Comparison of ENCODE assay signal across 39 cellular contexts in the genomic region with DNA sequence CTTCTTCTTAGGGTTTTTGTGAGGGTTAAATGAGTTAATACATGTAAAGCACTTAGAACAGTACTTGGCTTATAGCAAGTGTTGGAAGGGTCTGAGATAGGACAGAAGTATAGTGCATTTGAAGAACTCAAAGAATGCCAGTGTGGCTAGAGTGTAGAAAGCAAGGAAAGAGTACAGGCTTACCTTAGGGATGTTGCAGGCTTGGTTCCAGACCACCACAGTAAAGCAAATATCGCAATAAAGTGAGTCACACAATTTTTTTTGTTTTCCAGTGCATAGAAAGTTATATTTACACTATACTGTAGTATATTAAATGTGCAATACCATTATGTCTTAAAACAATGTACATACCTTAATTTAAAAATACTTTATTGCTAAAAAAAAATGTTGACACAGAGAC. TPM values are rescaled to one million over a fixed set of nuclear protein-coding genes. Genes with fewer than 3 reads are reported as not detected.
"Had no signal": no experiment of that assay in that cellular context is flagged by ENCODE, and none has a peak within 500 bp of the region (broad histone marks: within the 10 kb centered on the region; RNA-seq: fewer than 3 reads in every experiment).

No MANE protein-coding gene starts in this region.

- H2AFZ ChIP-seq: parathyroid adenoma had no signal

- H3K36me3 Mint-ChIP-seq: immature natural killer cell; memory B cell; stimulated activated memory B cell treated with anti-CD40 and anti-IgM and Interleukin-4, amounts not matched to agents 10 μg/mL and 1 μg/mL and 100 μg/mL, for 72 hours; type B pancreatic cell had no signal

- H3K27me3 Mint-ChIP-seq: activated CD4-positive, alpha-beta T cell treated with anti-CD3 and anti-CD28 coated beads, Interleukin-2, amount 10 ng/mL, durations not matched to agents 7 days and 5 days; activated CD8-positive, alpha-beta memory T cell treated with anti-CD3 and anti-CD28 coated beads, Interleukin-2, amount 10 ng/mL, durations not matched to agents 7 days and 5 days; memory B cell; naive thymus-derived CD4-positive, alpha-beta T cell; stimulated activated memory B cell treated with anti-CD40 and anti-IgM and Interleukin-4, amounts not matched to agents 10 μg/mL and 1 μg/mL and 100 μg/mL, for 72 hours; stimulated activated naive CD8-positive, alpha-beta T cell treated with anti-CD3 and anti-CD28 coated beads, Interleukin-15, amount 100 ng/mL, for 72 hours; type B pancreatic cell had no signal

- H3K4me1 Mint-ChIP-seq: immature natural killer cell; memory B cell; stimulated activated memory B cell treated with anti-CD40 and anti-IgM and Interleukin-4, amounts not matched to agents 10 μg/mL and 1 μg/mL and 100 μg/mL, for 72 hours had no signal

- H3K9me3 Mint-ChIP-seq: activated CD4-positive, alpha-beta T cell treated with anti-CD3 and anti-CD28 coated beads, Interleukin-2, amount 10 ng/mL, durations not matched to agents 7 days and 5 days; activated naive CD4-positive, alpha-beta T cell treated with anti-CD3 and anti-CD28 coated beads, Interleukin-2, amount 50 U/mL, for 72 hours; activated T-cell treated with anti-CD3 and anti-CD28 coated beads, Interleukin-2, amount 50 U/mL, for 72 hours; dendritic cell treated with granulocyte-macrophage colony-stimulating factor and Interleukin-4, amounts not matched to agents 40 ng/mL and 50 ng/mL, for 4 days; immature natural killer cell; memory B cell; naive thymus-derived CD4-positive, alpha-beta T cell; stimulated activated memory B cell treated with anti-CD40 and anti-IgM and Interleukin-4, amounts not matched to agents 10 μg/mL and 1 μg/mL and 100 μg/mL, for 72 hours; stimulated activated naive CD8-positive, alpha-beta T cell treated with anti-CD3 and anti-CD28 coated beads, Interleukin-15, amount 100 ng/mL, for 72 hours; T-helper 1 cell treated with Interleukin-12 subunit alpha and Interleukin-12 subunit beta and Interleukin-4 antibody, amounts not matched to agents 30 μg/mL and 1 μg/mL, for 36 hours; type B pancreatic cell had no signal

- H3K4me3 ChIP-seq: esophagus muscularis mucosa, heart left ventricle, psoas muscle, sigmoid colon, smooth muscle cell, uterus had no signal

- DNase-seq: activated CD4-positive, alpha-beta T cell treated with anti-CD3 and anti-CD28 coated beads, Interleukin-2, amount 10 ng/mL, durations not matched to agents 7 days and 5 days; activated CD4-positive, CD25-positive, alpha-beta regulatory T cell treated with anti-CD3 and anti-CD28 coated beads, Interleukin-2, amount 50 U/mL, for 72 hours; activated CD8-positive, alpha-beta memory T cell treated with anti-CD3 and anti-CD28 coated beads, Interleukin-2, amount 10 ng/mL, durations not matched to agents 7 days and 5 days; activated CD8-positive, alpha-beta T cell treated with anti-CD3 and anti-CD28 coated beads, Interleukin-2, amount 10 ng/mL, durations not matched to agents 7 days and 5 days; activated naive CD4-positive, alpha-beta T cell; activated T-cell treated with anti-CD3 and anti-CD28 coated beads for 4 hours; activated T-cell treated with anti-CD3 and anti-CD28 coated beads, Interleukin-2, amount 50 U/mL, for 72 hours; anterior cingulate cortex; central memory CD4-positive, alpha-beta T cell; effector CD4-positive, alpha-beta T cell; foreskin fibroblast; heart left ventricle; hypothalamus; immature natural killer cell; midbrain; naive thymus-derived CD4-positive, alpha-beta T cell; nucleus accumbens; psoas muscle; sigmoid colon; stimulated activated CD4-positive, alpha-beta T cell treated with anti-CD3 and anti-CD28 coated beads, Interleukin-1b, Interleukin-23, amount 100 ng/mL, for 48 hours; stimulated activated CD4-positive, alpha-beta T cell treated with anti-CD3 and anti-CD28 coated beads, Interleukin-4, amount 100 ng/mL, for 4 hours; stimulated activated CD8-positive, alpha-beta memory T cell treated with anti-CD3 and anti-CD28 coated beads, Interleukin-4, amount 100 ng/mL, for 48 hours; stimulated activated naive CD8-positive, alpha-beta T cell treated with anti-CD3 and anti-CD28 coated beads, Interleukin-15, amount 100 ng/mL, for 72 hours; substantia nigra; SW 1271; T1000; uterus had no signal

- H3K27ac ChIP-seq: esophagus muscularis mucosa, heart left ventricle, parathyroid adenoma, psoas muscle, sigmoid colon, uterus had no signal

- H3K27ac Mint-ChIP-seq: activated CD4-positive, alpha-beta T cell treated with anti-CD3 and anti-CD28 coated beads, Interleukin-2, amount 10 ng/mL, durations not matched to agents 7 days and 5 days; activated CD8-positive, alpha-beta memory T cell treated with anti-CD3 and anti-CD28 coated beads, Interleukin-2, amount 10 ng/mL, durations not matched to agents 7 days and 5 days; activated CD8-positive, alpha-beta T cell treated with anti-CD3 and anti-CD28 coated beads, Interleukin-2, amount 10 ng/mL, durations not matched to agents 7 days and 5 days; activated naive CD4-positive, alpha-beta T cell treated with anti-CD3 and anti-CD28 coated beads, Interleukin-2, amount 50 U/mL, for 72 hours; activated T-cell treated with anti-CD3 and anti-CD28 coated beads, Interleukin-2, amount 50 U/mL, for 72 hours; dendritic cell treated with granulocyte-macrophage colony-stimulating factor and Interleukin-4, amounts not matched to agents 40 ng/mL and 50 ng/mL, for 4 days; immature natural killer cell; memory B cell; naive thymus-derived CD4-positive, alpha-beta T cell; stimulated activated memory B cell treated with anti-CD40 and anti-IgM and Interleukin-4, amounts not matched to agents 10 μg/mL and 1 μg/mL and 100 μg/mL, for 72 hours; T-helper 1 cell treated with Interleukin-12 subunit alpha and Interleukin-12 subunit beta and Interleukin-4 antibody, amounts not matched to agents 30 μg/mL and 1 μg/mL, for 36 hours; type B pancreatic cell had no signal

- H3K36me3 ChIP-seq: esophagus muscularis mucosa, heart left ventricle, sigmoid colon, uterus had no signal

- H3K9ac ChIP-seq: parathyroid adenoma had no signal

- H3K4me3 Mint-ChIP-seq: activated CD4-positive, alpha-beta T cell treated with anti-CD3 and anti-CD28 coated beads, Interleukin-2, amount 10 ng/mL, durations not matched to agents 7 days and 5 days; activated CD8-positive, alpha-beta memory T cell treated with anti-CD3 and anti-CD28 coated beads, Interleukin-2, amount 10 ng/mL, durations not matched to agents 7 days and 5 days; activated CD8-positive, alpha-beta T cell treated with anti-CD3 and anti-CD28 coated beads, Interleukin-2, amount 10 ng/mL, durations not matched to agents 7 days and 5 days; activated T-cell treated with anti-CD3 and anti-CD28 coated beads, Interleukin-2, amount 50 U/mL, for 72 hours; dendritic cell treated with granulocyte-macrophage colony-stimulating factor and Interleukin-4, amounts not matched to agents 40 ng/mL and 50 ng/mL, for 4 days; immature natural killer cell; memory B cell; naive thymus-derived CD4-positive, alpha-beta T cell; stimulated activated memory B cell treated with anti-CD40 and anti-IgM and Interleukin-4, amounts not matched to agents 10 μg/mL and 1 μg/mL and 100 μg/mL, for 72 hours; stimulated activated naive CD8-positive, alpha-beta T cell treated with anti-CD3 and anti-CD28 coated beads, Interleukin-15, amount 100 ng/mL, for 72 hours; T-helper 1 cell treated with Interleukin-12 subunit alpha and Interleukin-12 subunit beta and Interleukin-4 antibody, amounts not matched to agents 30 μg/mL and 1 μg/mL, for 36 hours; type B pancreatic cell had no signal

- H3K79me2 ChIP-seq: parathyroid adenoma had no signal

- H3K4me1 ChIP-seq: esophagus muscularis mucosa, heart left ventricle, parathyroid adenoma, psoas muscle, sigmoid colon, uterus had no signal

- H3K9me3 ChIP-seq: esophagus muscularis mucosa, heart left ventricle, psoas muscle, sigmoid colon, uterus had no signal

- H3K4me2 ChIP-seq: smooth muscle cell had no signal

- H3K27me3 ChIP-seq: esophagus muscularis mucosa, sigmoid colon, uterus had no signal

RNA-seq across cellular contexts. Expression of a gene that starts 41.3 kb away (rescaled TPM):
- polyA plus RNA-seq: naive thymus-derived CD4-positive, alpha-beta T cell had no signal

RNA-seq across cellular contexts. Expression of a gene that starts 49.2 kb away (rescaled TPM):
- total RNA-seq: activated CD4-positive, alpha-beta T cell treated with anti-CD3 and anti-CD28 coated beads, Interleukin-2, amount 10 ng/mL, durations not matched to agents 7 days and 5 days; activated CD8-positive, alpha-beta memory T cell treated with anti-CD3 and anti-CD28 coated beads, Interleukin-2, amount 10 ng/mL, durations not matched to agents 7 days and 5 days; activated CD8-positive, alpha-beta T cell treated with anti-CD3 and anti-CD28 coated beads, Interleukin-2, amount 10 ng/mL, durations not matched to agents 7 days and 5 days; activated naive CD4-positive, alpha-beta T cell treated with anti-CD3 and anti-CD28 coated beads, Interleukin-2, amount 50 U/mL, for 72 hours; activated T-cell treated with anti-CD3 and anti-CD28 coated beads, Interleukin-2, amount 50 U/mL, for 72 hours; esophagus muscularis mucosa; heart left ventricle; kidney epithelial cell; lower leg skin; naive thymus-derived CD4-positive, alpha-beta T cell; psoas muscle; sigmoid colon; smooth muscle cell; uterus had no signal
- polyA plus RNA-seq: heart left ventricle; immature natural killer cell; naive thymus-derived CD4-positive, alpha-beta T cell; neural cell; psoas muscle had no signal
